17 cellular contexts compared by ENCODE assay signal in genomic region chr3:72641684-72642083, GRCh38.
"Had no signal": no experiment of that assay in that cellular context is flagged by ENCODE, and none has a peak within 500 bp of the region (broad histone marks: within the 10 kb centered on the region; RNA-seq: fewer than 3 reads in every experiment).

No MANE protein-coding gene starts in this region.

- H3K9me3 ChIP-seq: esophagus squamous epithelium, neutrophil, thoracic aorta, transverse colon had no signal

- DNase-seq: cortex of kidney; dorsolateral prefrontal cortex; effector CD8-positive, alpha-beta T cell; esophagus squamous epithelium; foreskin fibroblast; naive thymus-derived CD4-positive, alpha-beta T cell; nephron progenitor cell; posterior cingulate gyrus; stimulated activated CD4-positive, alpha-beta T cell treated with anti-CD3 and anti-CD28 coated beads, Interleukin-2, amount 100 ng/mL, for 24 hours; stimulated activated CD4-positive, alpha-beta T cell treated with anti-CD3 and anti-CD28 coated beads, Interleukin-4, amount 100 ng/mL, for 4 hours; stimulated activated naive B cell treated with anti-CD40 and anti-IgM and Interleukin-4, amounts not matched to agents 10 μg/mL and 1 μg/mL and 100 μg/mL, for 72 hours; stimulated activated naive CD8-positive, alpha-beta T cell treated with anti-CD3 and anti-CD28 coated beads, Interleukin-15, amount 100 ng/mL, for 72 hours; transverse colon had no signal

- H3K36me3 ChIP-seq: esophagus squamous epithelium, neutrophil, thoracic aorta, transverse colon had no signal

- H3K27ac ChIP-seq: dorsolateral prefrontal cortex, esophagus squamous epithelium, neutrophil, skin epidermis, thoracic aorta, transverse colon had no signal

- ATAC-seq: naive thymus-derived CD4-positive, alpha-beta T cell; sciatic nerve; stimulated activated naive B cell treated with anti-CD40 and anti-IgM and Interleukin-4, amounts not matched to agents 10 μg/mL and 1 μg/mL and 100 μg/mL, for 72 hours; stimulated activated naive CD8-positive, alpha-beta T cell treated with anti-CD3 and anti-CD28 coated beads, Interleukin-15, amount 100 ng/mL, for 72 hours had no signal

- H3K4me1 ChIP-seq: esophagus squamous epithelium, transverse colon had no signal

- H3K27me3 ChIP-seq: neutrophil, transverse colon had no signal

- H3K4me3 ChIP-seq: dorsolateral prefrontal cortex, esophagus squamous epithelium, skin epidermis, thoracic aorta, transverse colon had no signal
